ENCODE assay signal across 11 cellular contexts in genomic region chr11:114010931-114011330, GRCh38. TPM values are rescaled to one million over a fixed set of nuclear protein-coding genes. Genes with fewer than 3 reads are reported as not detected.
"Had no signal": no experiment of that assay in that cellular context is flagged by ENCODE, and none has a peak within 500 bp of the region (broad histone marks: within the 10 kb centered on the region; RNA-seq: fewer than 3 reads in every experiment).

No MANE protein-coding gene starts in this region.

- ATAC-seq: HCT116 had no signal

- H3K27ac ChIP-seq: GM23248, KMS-11 had no signal

- H3K4me1 ChIP-seq: HAP-1 had no signal

- H3K9me3 ChIP-seq: HAP-1 had no signal

- DNase-seq: GM23248, GOT3, H7, KBM-7 had no signal

- H3K4me3 Mint-ChIP-seq: IgD-negative memory B cell had no signal

- H3K4me3 ChIP-seq: GM23248, HAP-1 had no signal

- H3K27ac Mint-ChIP-seq: IgD-negative memory B cell had no signal

- H3K36me3 Mint-ChIP-seq: IgD-negative memory B cell had no signal

- FAIRE-seq: HTR-8/SVneo had no signal

- H3K9me3 Mint-ChIP-seq: IgD-negative memory B cell had no signal

- H3K36me3 ChIP-seq: HAP-1 had no signal

RNA-seq across cellular contexts. Expression of gene HTR3A, which starts 36.0 kb away (rescaled TPM):
- total RNA-seq: GM23248, H4, HT-29 had no signal
- polyA plus RNA-seq: GM23248 had no signal

RNA-seq across cellular contexts. Expression of gene ZBTB16, which starts 48.6 kb away (rescaled TPM):
- total RNA-seq: GM23248, H4, H7, HT-29 had no signal
- polyA plus RNA-seq: GM23248 had no signal
